Comparison of ENCODE assay signal across 1 cellular context in genomic region chr10:86521620-86522384, GRCh38.
TF ChIP-seq lines count a peak whose summit lies in the region.

TSS of gene WAPL (minus strand) at chr10:86521792. CDS start at chr10:86518069, 3,723 bp downstream.

TF ChIP-seq in H1, 55 proteins besides CTCF, POLR2A, EP300 and RAD21:
- TF ChIP-seq SUZ12 (IDR thresholded peaks at IDR 0.05; ENCODE audit: low read length) (no peak), SIX5 (IDR thresholded peaks at IDR 0.05; ENCODE audit: low read depth, low read length) (peak; percentile 71), NRF1 (IDR thresholded peaks at IDR 0.05; ENCODE audit: low read depth, low read length) (peak; percentile 57), CHD1 (IDR thresholded peaks at IDR 0.05; ENCODE audit: low read depth, low read length) (no peak), JUN (IDR thresholded peaks at IDR 0.05; ENCODE audit: low read depth, low read length) (no peak), POLR2AphosphoS5 (IDR thresholded peaks at IDR 0.05; ENCODE audit: low read depth, low read length) (peak; percentile 77), RNF2 (IDR thresholded peaks at IDR 0.05; ENCODE audit: borderline replicate concordance, low read depth, low read length, missing control alignments, poor library complexity, severe bottlenecking) (no peak), EZH2 (IDR thresholded peaks at IDR 0.05; ENCODE audit: low read depth, low read length, severe bottlenecking) (no peak), JUND (IDR thresholded peaks at IDR 0.05; ENCODE audit: low read length) (0 out of 2 replicates have a peak, but pooled peaks have one; percentile 5), SP1 (IDR thresholded peaks at IDR 0.05; ENCODE audit: low read depth, low read length) (peak; percentile 80; the same call in 1 of the 2 replicates), SRF (IDR thresholded peaks at IDR 0.05; ENCODE audit: low read depth, low read length) (no peak), POU5F1 (IDR thresholded peaks at IDR 0.05; ENCODE audit: low read depth, low read length) (no peak), HDAC2 (IDR thresholded peaks at IDR 0.05; ENCODE audit: borderline replicate concordance in 1 of 2, low read depth in 2 of 2, low read length in 2 of 2) (peak in 1 of 2 experiments; percentile 6; a peak in 1 of 4 replicates), KDM4A (IDR thresholded peaks at IDR 0.05; ENCODE audit: low read depth, low read length, severe bottlenecking) (peak; percentile 84), CREB1 (IDR thresholded peaks at IDR 0.05) (peak; percentile 81), PHF8 (conservative IDR thresholded peaks at IDR 0.05; ENCODE audit: low read depth, low read length) (peak; percentile 69), RXRA (IDR thresholded peaks at IDR 0.05; ENCODE audit: insufficient read depth, low read depth, low read length) (no peak), E2F6 (IDR thresholded peaks at IDR 0.05) (peak; percentile 65; the same call in 1 of the 2 replicates), USF2 (IDR thresholded peaks at IDR 0.05; ENCODE audit: low read length) (no peak), MAFK (IDR thresholded peaks at IDR 0.05; ENCODE audit: low read depth, low read length) (no peak), TBP (IDR thresholded peaks at IDR 0.05; ENCODE audit: low read depth, low read length) (peak; percentile 26; the same call in 1 of the 2 replicates), RBBP5 (IDR thresholded peaks at IDR 0.05; ENCODE audit: borderline replicate concordance, low read depth, low read length) (peak; percentile 62; the same call in 1 of the 2 replicates), BACH1 (IDR thresholded peaks at IDR 0.05; ENCODE audit: low read length) (peak; percentile 21; the same call in 1 of the 2 replicates), MAX (IDR thresholded peaks at IDR 0.05) (peak; percentile 75), GTF2F1 (IDR thresholded peaks at IDR 0.05; ENCODE audit: borderline replicate concordance, low read depth, low read length) (no peak), RFX5 (IDR thresholded peaks at IDR 0.05; ENCODE audit: borderline replicate concordance, low read depth, low read length) (no peak), ASH2L (IDR thresholded peaks at IDR 0.05; ENCODE audit: low read length) (peak; percentile 55), YY1 (IDR thresholded peaks at IDR 0.05; ENCODE audit: low read depth, low read length) (peak; percentile 97), TAF1 (IDR thresholded peaks at IDR 0.05; ENCODE audit: low read depth, low read length) (peak; percentile 56; the same call in 1 of the 2 replicates), CHD2 (IDR thresholded peaks at IDR 0.05; ENCODE audit: low read length) (peak; percentile 68), TAF7 (optimal IDR thresholded peaks at IDR 0.05; ENCODE audit: borderline replicate concordance, low read depth, low read length) (peak; percentile 28)
